ENCODE assay signal across 40 cellular contexts in genomic region chr5:16128944-16129343, GRCh38. TPM values are rescaled to one million over a fixed set of nuclear protein-coding genes. Genes with fewer than 3 reads are reported as not detected.
"Had no signal": no experiment of that assay in that cellular context is flagged by ENCODE, and none has a peak within 500 bp of the region (broad histone marks: within the 10 kb centered on the region; RNA-seq: fewer than 3 reads in every experiment).

No MANE protein-coding gene starts in this region.

- H3K4me3 ChIP-seq: adrenal gland, body of pancreas, breast epithelium, MG63 had no signal

- H3K9me3 ChIP-seq: adrenal gland, body of pancreas, breast epithelium, MG63 had no signal

- DNase-seq: activated B cell treated with CpG ODN at 0.5 μM for 24 hours; activated CD4-positive, alpha-beta memory T cell treated with anti-CD3 and anti-CD28 coated beads for 36 hours; activated CD4-positive, alpha-beta T cell treated with anti-CD3 and anti-CD28 coated beads for 4 hours; activated CD4-positive, alpha-beta T cell treated with anti-CD3 and anti-CD28 coated beads, Interleukin-2, amount 50 U/mL, for 1 hour; activated CD4-positive, CD25-positive, alpha-beta regulatory T cell treated with anti-CD3 and anti-CD28 coated beads, Interleukin-2, amount 50 U/mL, for 72 hours; activated CD8-positive, alpha-beta memory T cell treated with anti-CD3 and anti-CD28 coated beads, Interleukin-2, amount 50 U/mL, for 4 hours; activated gamma-delta T cell treated with Interleukin-2 at 50 U/mL for 16 hours; activated naive CD4-positive, alpha-beta T cell treated with anti-CD3 and anti-CD28 coated beads for 36 hours; activated T-cell treated with anti-CD3 and anti-CD28 coated beads for 4 hours; activated T-cell treated with anti-CD3 and anti-CD28 coated beads, Interleukin-2, amount 50 U/mL, for 4 hours; adrenal gland; body of pancreas; central memory CD4-positive, alpha-beta T cell; Kasumi-1; KG1; MG63; NCI-H1048; NCI-H1105 treated with DMSO at 0.1 percent for 48 hours; NCI-H1436; NCI-H1694; NCI-H1930; NCI-H2081 treated with DMSO at 0.1 percent for 48 hours; NCI-H2171 treated with DMSO at 0.1 percent for 48 hours; NCI-H2227 treated with DMSO at 0.1 percent for 48 hours; NCI-H446; NCI-H510A treated with DMSO at 0.1 percent for 48 hours; NCI-H526 treated with DMSO at 0.1 percent for 48 hours; NCI-H774; SIG-M5; SW 1271; T-helper 1 cell; T-helper 2 cell; T-helper 9 cell had no signal

- H3K27me3 ChIP-seq: adrenal gland, body of pancreas, breast epithelium had no signal

- H3K27ac ChIP-seq: adrenal gland, body of pancreas, breast epithelium, VCaP had no signal

- H3K4me1 ChIP-seq: adrenal gland, body of pancreas, breast epithelium had no signal

- H3K36me3 ChIP-seq: adrenal gland, breast epithelium, MG63 had no signal

- ATAC-seq: activated naive CD4-positive, alpha-beta T cell treated with anti-CD3 and anti-CD28 coated beads, Interleukin-2, amount 50 U/mL, for 72 hours; activated T-cell treated with anti-CD3 and anti-CD28 coated beads, Interleukin-2, amount 50 U/mL, for 4 hours; body of pancreas; Panc1 had no signal

RNA-seq across cellular contexts. Expression of gene MARCHF11, which starts 50.6 kb away (rescaled TPM):
- total RNA-seq: activated B cell treated with CpG ODN at 0.5 μM for 24 hours; activated CD4-positive, alpha-beta memory T cell treated with anti-CD3 and anti-CD28 coated beads for 36 hours; activated naive CD4-positive, alpha-beta T cell treated with anti-CD3 and anti-CD28 coated beads for 36 hours; activated naive CD4-positive, alpha-beta T cell treated with anti-CD3 and anti-CD28 coated beads, Interleukin-2, amount 50 U/mL, for 72 hours; activated T-cell treated with anti-CD3 and anti-CD28 coated beads, Interleukin-2, amount 50 U/mL, for 4 hours; activated T-helper 1 cell treated with anti-CD3 and anti-CD28 coated beads, Interleukin-12 subunit alpha, Interleukin-12 subunit beta, Interleukin-2, Interleukin-4 antibody, amounts not matched to agents 30 ng/mL and 10 ng/mL and 1 ng/mL, durations not matched to agents 14 hours and 24 hours and 36 hours; astrocyte; body of pancreas; breast epithelium; RPMI7951 had no signal
